In genomic region chr20:22302039-22302438, GRCh38 we compare ENCODE assay signal across 11 cellular contexts.
"Had no signal": no experiment of that assay in that cellular context is flagged by ENCODE, and none has a peak within 500 bp of the region (broad histone marks: within the 10 kb centered on the region; RNA-seq: fewer than 3 reads in every experiment).

No MANE protein-coding gene starts in this region.

- H3K4me3 ChIP-seq: GM23248, GM23338, HAP-1 had no signal

- H3K4me2 ChIP-seq: GM23338 had no signal

- H3K9ac ChIP-seq: GM23248 had no signal

- H3K4me1 ChIP-seq: HAP-1 had no signal

- H2AFZ ChIP-seq: GM23248, GM23338 had no signal

- FAIRE-seq: H1, H54 had no signal

- H3K9me3 ChIP-seq: HAP-1 had no signal

- ATAC-seq: GM23338, HCT116 had no signal

- DNase-seq: GM23248, GOT3, H7, H9, HCEC 1CT, HFFc6 had no signal

- H3K27ac ChIP-seq: GM23248 had no signal

- H3K36me3 ChIP-seq: HAP-1 had no signal
